ENCODE assay signal across 27 cellular contexts in genomic region chr1:180915426-180915965, GRCh38.
"Had no signal": no experiment of that assay in that cellular context is flagged by ENCODE, and none has a peak within 500 bp of the region (broad histone marks: within the 10 kb centered on the region; RNA-seq: fewer than 3 reads in every experiment).

No MANE protein-coding gene starts in this region.

- H3K27me3 ChIP-seq: vagina had no signal

- H3K27ac ChIP-seq: epithelial cell of prostate, gastrocnemius medialis, heart left ventricle, hepatocyte, left lung, pancreas, suprapubic skin, transverse colon, vagina had no signal

- ATAC-seq: esophagus mucosa; gastrocnemius medialis; heart left ventricle; left cardiac atrium; left lung; pancreas; sciatic nerve; stimulated activated naive CD8-positive, alpha-beta T cell treated with anti-CD3 and anti-CD28 coated beads, Interleukin-15, amount 100 ng/mL, for 72 hours had no signal

- H3K36me3 ChIP-seq: gastrocnemius medialis, left lung, pancreas, transverse colon had no signal

- H3K9me3 ChIP-seq: gastrocnemius medialis, heart left ventricle, left lung, pancreas, suprapubic skin, transverse colon, vagina had no signal

- H3K4me1 ChIP-seq: pancreas had no signal

- H3K4me3 ChIP-seq: gastrocnemius medialis, heart left ventricle, hepatocyte, left lung, pancreas, smooth muscle cell, suprapubic skin, transverse colon, vagina had no signal

- H3K4me2 ChIP-seq: hepatocyte, smooth muscle cell had no signal

- DNase-seq: cerebellar nuclear complex; effector CD8-positive, alpha-beta T cell; endodermal cell; foreskin fibroblast; gastrocnemius medialis; heart left ventricle; left cardiac atrium; mammary epithelial cell; nephron progenitor cell; occipital lobe; pancreas; stimulated activated CD4-positive, alpha-beta T cell treated with anti-CD3 and anti-CD28 coated beads, Interleukin-12 subunit alpha, Interleukin-12 subunit beta, amount 100 ng/mL, for 4 hours; stimulated activated CD4-positive, alpha-beta T cell treated with anti-CD3 and anti-CD28 coated beads, Interleukin-1b, Interleukin-23, amount 100 ng/mL, for 48 hours; stimulated activated CD4-positive, alpha-beta T cell treated with anti-CD3 and anti-CD28 coated beads, Interleukin-4, amount 100 ng/mL, for 1 hour; stimulated activated CD8-positive, alpha-beta memory T cell treated with anti-CD3 and anti-CD28 coated beads, Interleukin-4, amount 100 ng/mL, for 48 hours; stimulated activated naive CD4-positive, alpha-beta T cell; stimulated activated naive CD8-positive, alpha-beta T cell treated with anti-CD3 and anti-CD28 coated beads, Interleukin-15, amount 100 ng/mL, for 72 hours; transverse colon had no signal

- FAIRE-seq: colon, pancreas had no signal

- H2AFZ ChIP-seq: hepatocyte had no signal
